Comparison of ENCODE assay signal across 1 cellular context in genomic region chr1:16026302-16026701, GRCh38.
TF ChIP-seq lines count a peak whose summit lies in the region.

No MANE protein-coding gene starts in this region.

TF ChIP-seq in WTC11, 78 proteins besides CTCF, POLR2A, EP300 and RAD21:
- 0 out of 2 replicates have a peak, but pooled peaks have one; percentile 40 for TF ChIP-seq ZNF281 (CRISPR knock-in tag; IDR thresholded peaks at IDR 0.05)
TF ChIP-seq in WTC11: peak in this region for 1; not testable (repeated sequence) for 77.
